ENCODE assay signal across 1 cellular context in the genomic region with DNA sequence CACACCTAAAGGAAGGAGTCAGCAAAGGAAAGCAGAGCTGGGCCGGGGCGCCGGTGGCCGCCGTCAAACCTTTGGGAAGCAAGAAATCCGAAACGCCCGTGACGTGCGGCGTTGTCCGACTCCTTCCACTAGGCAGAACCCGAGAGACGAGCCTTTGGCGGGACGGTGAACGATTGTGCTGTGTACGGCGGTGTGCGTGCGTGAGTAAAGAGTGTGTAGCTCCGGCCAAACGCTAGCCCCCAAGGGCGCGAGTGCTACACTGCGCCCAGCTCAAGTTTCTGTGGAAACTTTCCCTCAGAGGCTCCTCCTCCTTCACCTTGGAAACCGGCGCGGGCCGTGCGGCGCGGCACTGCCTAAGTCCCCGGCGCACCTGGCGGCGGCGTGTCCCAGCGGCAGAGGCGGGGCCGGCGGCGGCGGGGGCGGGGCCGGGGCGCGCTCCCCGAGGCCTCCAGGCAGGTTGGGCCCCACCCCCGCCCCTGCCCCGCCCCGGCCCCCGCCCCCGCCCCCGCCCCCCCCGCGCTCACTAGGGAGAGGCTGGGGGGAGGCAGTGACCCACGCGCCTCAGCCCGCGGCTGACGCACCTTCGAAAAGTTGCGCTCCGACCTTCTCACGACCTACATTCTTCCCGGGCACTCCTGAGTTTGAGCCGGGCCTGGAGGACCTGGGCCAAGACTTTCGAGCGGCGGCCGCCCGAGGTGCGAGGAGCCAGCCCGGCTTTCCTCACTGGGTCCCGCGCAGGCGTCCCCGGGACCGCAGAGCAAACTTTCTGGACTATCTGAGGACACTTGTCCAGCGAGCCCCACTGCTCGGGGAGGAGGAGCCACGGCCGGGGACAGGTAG.
A peak's percentile ranks its signal among the peaks of the same experiment; 100 is the strongest.
TF ChIP-seq lines count a peak whose summit lies in the region.

FHIP1A (plus strand) TSS at position 547 of the 840 bp plus-strand sequence. CDS start 157,084 bp downstream, outside the sequence.

TF ChIP-seq in H1, 55 proteins besides CTCF, POLR2A, EP300 and RAD21 (continued from another document):
- TF ChIP-seq SAP30 (IDR thresholded peaks at IDR 0.05; ENCODE audit: insufficient read depth, insufficient replicate concordance, low read length) (no peak), RBBP5 (IDR thresholded peaks at IDR 0.05; ENCODE audit: borderline replicate concordance, low read depth, low read length) (peak; percentile 83; the same call in 1 of the 2 replicates), TAF7 (optimal IDR thresholded peaks at IDR 0.05; ENCODE audit: borderline replicate concordance, low read depth, low read length) (no peak), BACH1 (IDR thresholded peaks at IDR 0.05; ENCODE audit: low read length) (peak; percentile 75; the same call in 1 of the 2 replicates)
- TF ChIP-seq, protein P1, sequence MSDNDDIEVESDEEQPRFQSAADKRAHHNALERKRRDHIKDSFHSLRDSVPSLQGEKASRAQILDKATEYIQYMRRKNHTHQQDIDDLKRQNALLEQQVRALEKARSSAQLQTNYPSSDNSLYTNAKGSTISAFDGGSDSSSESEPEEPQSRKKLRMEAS (IDR thresholded peaks at IDR 0.05): peak; percentile 53; the same call in 1 of the 2 replicates
